ENCODE assay signal across 25 cellular contexts in genomic region chr7:41046778-41047177, GRCh38.
DNase-seq lines count a peak whose midpoint lies in the region; ATAC-seq and TF ChIP-seq lines count a peak whose summit lies in the region.
"Had no signal": no experiment of that assay in that cellular context is flagged by ENCODE, and none has a peak within 500 bp of the region (broad histone marks: within the 10 kb centered on the region; RNA-seq: fewer than 3 reads in every experiment).

No MANE protein-coding gene starts in this region.

- H3K36me3 Mint-ChIP-seq in activated naive CD4-positive, alpha-beta T cell treated with anti-CD3 and anti-CD28 coated beads, Interleukin-2, amount 10 ng/mL, durations not matched to agents 7 days and 5 days: no peaks in the 10 kb centered on the region

- no peak overlapping the region for H2AFZ ChIP-seq in PC-9
- H2AFZ ChIP-seq: hepatocyte had no signal

- H3K9me3 ChIP-seq in cardiac muscle cell (ENCODE audit: low read depth) (no peaks in the 10 kb centered on the region), SJSA1 (replicated peaks) (peaks cover 4% of the 10 kb centered on the region; the same call in 1 of the 2 replicates), left ventricle myocardium inferior (replicated peaks) (peaks cover 15% of the 10 kb centered on the region), HAP-1 (no peaks in the 10 kb centered on the region), PC-9 (ENCODE audit: insufficient read depth, low read depth) (peaks cover 6% of the 10 kb centered on the region; the same call in 1 of the 2 replicates)
- H3K9me3 ChIP-seq: Caco-2 had no signal

- no TSS peak for BruUV-seq in PC-9 (replicated peaks; lab: Mats Ljungman, UMichigan)

- H3K9me3 Mint-ChIP-seq in activated naive CD4-positive, alpha-beta T cell treated with anti-CD3 and anti-CD28 coated beads, Interleukin-2, amount 10 ng/mL, durations not matched to agents 7 days and 5 days: peaks cover 8% of the 10 kb centered on the region

- in situ Hi-C loops in HAP-1 (cut with MboI; ENCODE audit: low sequenced_read_pairs): no loop called here

- no peaks in the 10 kb centered on the region for H3K79me2 ChIP-seq in PC-9 (ENCODE audit: low read depth)
- H3K79me2 ChIP-seq: hepatocyte had no signal

- H3K4me3 Mint-ChIP-seq in activated naive CD4-positive, alpha-beta T cell treated with anti-CD3 and anti-CD28 coated beads, Interleukin-2, amount 10 ng/mL, durations not matched to agents 7 days and 5 days: no peak overlapping the region
- H3K4me3 Mint-ChIP-seq: endodermal cell had no signal

- H3K4me3 ChIP-seq in cardiac muscle cell (no peak overlapping the region), SJSA1 (no peak overlapping the region), left ventricle myocardium inferior (no peak overlapping the region), HAP-1 (no peak overlapping the region), PC-9 (no peak overlapping the region)
- H3K4me3 ChIP-seq: BLaER1, esophagus muscularis mucosa, hepatocyte, tibial artery had no signal

- H3K4me1 Mint-ChIP-seq in activated naive CD4-positive, alpha-beta T cell treated with anti-CD3 and anti-CD28 coated beads, Interleukin-2, amount 10 ng/mL, durations not matched to agents 7 days and 5 days: no peaks in the 10 kb centered on the region
- H3K4me1 Mint-ChIP-seq: endodermal cell, naive B cell had no signal

- no peak overlapping the region for H3K4me2 ChIP-seq in PC-9
- H3K4me2 ChIP-seq: BLaER1, hepatocyte had no signal

- H3K27me3 ChIP-seq in cardiac muscle cell (no peaks in the 10 kb centered on the region), SJSA1 (replicated peaks) (no peaks in the 10 kb centered on the region), left ventricle myocardium inferior (ENCODE audit: low read depth) (no peaks in the 10 kb centered on the region), HAP-1 (ENCODE audit: low read depth) (no peaks in the 10 kb centered on the region), PC-9 (ENCODE audit: insufficient read depth, low read depth) (no peaks in the 10 kb centered on the region)
- H3K27me3 ChIP-seq: BLaER1, esophagus muscularis mucosa, hepatocyte, tibial artery had no signal

- DNase-seq in cardiac muscle cell (ENCODE audit: low read depth in 1 of 2, low spot score in 1 of 2) (peak in 1 of 2 donors; percentile 42), cardiac septum (ENCODE audit: low spot score) (no peak), SJSA1 (ENCODE audit: low read depth in 1 of 2, low spot score in 2 of 2) (no peak), left ventricle myocardium inferior (no peak), HAP-1 (ENCODE audit: low spot score in 2 of 2) (no peak), PC-9 (no peak)
- DNase-seq in activated naive CD4-positive, alpha-beta T cell treated with anti-CD3 and anti-CD28 coated beads, Interleukin-2, amount 10 ng/mL, durations not matched to agents 7 days and 5 days: no peak
- DNase-seq: activated CD4-positive, CD25-positive, alpha-beta regulatory T cell; activated naive CD4-positive, alpha-beta T cell treated with anti-CD3 and anti-CD28 coated beads, Interleukin-2, amount 50 U/mL, for 16 hours; amniotic stem cell; Caco-2; cortex of kidney; endodermal cell; naive B cell; NCI-H1417 treated with DMSO at 0.1 percent for 48 hours; NCI-H446 treated with DMSO at 0.1 percent for 48 hours; nucleus accumbens; small intestine; stimulated activated CD4-positive, alpha-beta T cell treated with anti-CD3 and anti-CD28 coated beads, Interleukin-1b, Interleukin-23, amount 100 ng/mL, for 48 hours; T-helper 1 cell; tibial artery had no signal

- H3F3A ChIP-seq in PC-9 (ENCODE audit: insufficient read depth, low read depth): no peaks in the 10 kb centered on the region

- H4K20me1 ChIP-seq in PC-9 (ENCODE audit: insufficient read depth): no peaks in the 10 kb centered on the region
- H4K20me1 ChIP-seq: BLaER1 had no signal

- ATAC-seq in HG02884 (IDR thresholded peaks at IDR 0.05; ENCODE audit: unreplicated experiment): no peak

- intact Hi-C loops in cardiac septum (cut with DNase I): loop anchor here (2.0 to 5.0 kb wide), 2 partner anchors 586 to 650 kb away; no protein-coding TSS in a partner anchor
- intact Hi-C loops in left ventricle myocardium inferior (cut with micrococcal nuclease): no loop called here
- intact Hi-C loops in PC-9 (cut with micrococcal nuclease; ENCODE audit: unreplicated experiment): loop anchor here (1.0 to 10.0 kb wide), 4 partner anchors 61 to 388 kb away; no protein-coding TSS in a partner anchor

- no peaks in the 10 kb centered on the region for H3K27me3 Mint-ChIP-seq in activated naive CD4-positive, alpha-beta T cell treated with anti-CD3 and anti-CD28 coated beads, Interleukin-2, amount 10 ng/mL, durations not matched to agents 7 days and 5 days

- peak overlapping the region; percentile 80 for H3K27ac ChIP-seq in cardiac muscle cell
- H3K27ac ChIP-seq in SJSA1: peak overlapping the region; percentile 75
- peak overlapping the region; percentile 74 for H3K27ac ChIP-seq in left ventricle myocardium inferior (replicated peaks)
- H3K27ac ChIP-seq in PC-9: no peak overlapping the region
- H3K27ac ChIP-seq: BLaER1, hepatocyte, tibial artery had no signal

- no peaks in the 10 kb centered on the region for H3K9me2 ChIP-seq in PC-9 (ENCODE audit: insufficient read depth)

- no peaks in the 10 kb centered on the region for H3K36me3 ChIP-seq in cardiac muscle cell
- no peaks in the 10 kb centered on the region for H3K36me3 ChIP-seq in SJSA1
- H3K36me3 ChIP-seq in left ventricle myocardium inferior: no peaks in the 10 kb centered on the region
- no peaks in the 10 kb centered on the region for H3K36me3 ChIP-seq in HAP-1 (replicated peaks)
- H3K36me3 ChIP-seq in PC-9 (ENCODE audit: low read depth): no peaks in the 10 kb centered on the region
- H3K36me3 ChIP-seq: BLaER1, esophagus muscularis mucosa, tibial artery had no signal

- POLR2A ChIA-PET in PC-9 (lab: Charles Lee; ENCODE audit: unreplicated experiment): interaction anchor here (0.6 kb wide), 1 partner anchor 524 kb away, joined by 5 read pairs; no protein-coding TSS in a partner anchor

- TF ChIP-seq CTCF in cardiac muscle cell (IDR thresholded peaks at IDR 0.05; ENCODE audit: low read depth, low read length) (no peak), left ventricle myocardium inferior (IDR thresholded peaks at IDR 0.05; ENCODE audit: borderline replicate concordance) (no peak), PC-9 (conservative IDR thresholded peaks at IDR 0.05) (no peak)

- no peak overlapping the region for H3K27ac Mint-ChIP-seq in activated naive CD4-positive, alpha-beta T cell treated with anti-CD3 and anti-CD28 coated beads, Interleukin-2, amount 10 ng/mL, durations not matched to agents 7 days and 5 days
- H3K27ac Mint-ChIP-seq: endodermal cell, naive B cell had no signal

- CTCF ChIA-PET in activated naive CD4-positive, alpha-beta T cell treated with anti-CD3 and anti-CD28 coated beads, Interleukin-2, amount 10 ng/mL, durations not matched to agents 7 days and 5 days (lab: Charles Lee): no interaction called here
- CTCF ChIA-PET in PC-9 (lab: Charles Lee): interaction anchor here (0.6 to 2.4 kb wide), 2 partner anchors 658 to 814 kb away, joined by 3 to 8 read pairs; no protein-coding TSS in a partner anchor

- H3K4me1 ChIP-seq in cardiac muscle cell (ENCODE audit: low read depth) (peaks cover 30% of the 10 kb centered on the region), SJSA1 (replicated peaks) (peaks cover 43% of the 10 kb centered on the region), left ventricle myocardium inferior (peaks cover 32% of the 10 kb centered on the region), HAP-1 (no peaks in the 10 kb centered on the region), PC-9 (replicated peaks; ENCODE audit: insufficient read depth) (peaks cover 19% of the 10 kb centered on the region)
- H3K4me1 ChIP-seq: BLaER1, Caco-2, tibial artery had no signal
